In genomic region chr3:173025941-173026340, GRCh38 we compare ENCODE assay signal across 1 cellular context.
A peak's percentile ranks its signal among the peaks of the same experiment; 100 is the strongest.
TF ChIP-seq lines count a peak whose summit lies in the region.

No MANE protein-coding gene starts in this region.

TF ChIP-seq in K562, 482 proteins besides CTCF, POLR2A, EP300 and RAD21 (continued from another document and continues in another):
- TF ChIP-seq ZNF609 (CRISPR knock-in tag; IDR thresholded peaks at IDR 0.05; ENCODE audit: borderline replicate concordance) (no peak), RHOXF2B (CRISPR knock-in tag; conservative IDR thresholded peaks at IDR 0.05) (no peak), ELF4 (CRISPR knock-in tag; IDR thresholded peaks at IDR 0.05) (no peak), CEBPZ (IDR thresholded peaks at IDR 0.05; ENCODE audit: borderline replicate concordance, low read depth, low read length) (no peak), MLLT1 (IDR thresholded peaks at IDR 0.05) (no peak), CHAMP1 (IDR thresholded peaks at IDR 0.05) (peak; percentile 84), EHMT2 (IDR thresholded peaks at IDR 0.05) (0 out of 2 replicates have a peak, but pooled peaks have one; percentile 38), CEBPB (tag; IDR thresholded peaks at IDR 0.05) (no peak), TEAD1 (CRISPR knock-in tag; IDR thresholded peaks at IDR 0.05) (no peak), L3MBTL2 (IDR thresholded peaks at IDR 0.05) (peak; percentile 48; the same call in 1 of the 2 replicates), YY1 (IDR thresholded peaks at IDR 0.05; ENCODE audit: borderline replicate concordance in 1 of 3, control insufficient read depth in 1 of 3, extremely low read depth in 1 of 3, insufficient read depth in 3 of 3, insufficient read length in 1 of 3, insufficient replicate concordance in 2 of 3, low read depth in 1 of 3, low read length in 2 of 3) (no peak), NRF1 (conservative IDR thresholded peaks at IDR 0.05 in 1 of 2, IDR thresholded peaks at IDR 0.05 in 1 of 2) (peak; percentile 30 to 44; a peak in 1 of 4 replicates), ARID1B (IDR thresholded peaks at IDR 0.05) (peak; percentile 34; the same call in 1 of the 2 replicates), CBX3 (IDR thresholded peaks at IDR 0.05; ENCODE audit: borderline replicate concordance in 1 of 2, low read length in 2 of 2) (peak in 1 of 2 experiments; percentile 72; a peak in 1 of 3 replicates), CBFA2T2 (conservative IDR thresholded peaks at IDR 0.05) (no peak), ZBED1 (IDR thresholded peaks at IDR 0.05) (no peak), SOX6 (IDR thresholded peaks at IDR 0.05) (0 out of 2 replicates have a peak, but pooled peaks have one; percentile 15), CXXC5 (CRISPR knock-in tag; IDR thresholded peaks at IDR 0.05) (peak; percentile 48), USF1 (CRISPR knock-in tag; IDR thresholded peaks at IDR 0.05) (no peak), E2F4 (CRISPR knock-in tag; IDR thresholded peaks at IDR 0.05; ENCODE audit: low read depth) (no peak), TEAD4 (IDR thresholded peaks at IDR 0.05; ENCODE audit: low read length) (peak; percentile 37; the same call in 1 of the 2 replicates), TEAD4 (CRISPR knock-in tag; IDR thresholded peaks at IDR 0.05; ENCODE audit: borderline replicate concordance) (no peak), WHSC1 (IDR thresholded peaks at IDR 0.05; ENCODE audit: low read length) (no peak), NR2C2 (CRISPR knock-in tag; IDR thresholded peaks at IDR 0.05) (no peak), NR2C2 (tag; IDR thresholded peaks at IDR 0.05) (no peak), GTF2E2 (tag; IDR thresholded peaks at IDR 0.05) (no peak), GATA2 (CRISPR knock-in tag; IDR thresholded peaks at IDR 0.05) (0 out of 2 replicates have a peak, but pooled peaks have one; percentile 13), FOXA3 (CRISPR knock-in tag; conservative IDR thresholded peaks at IDR 0.05 in 1 of 2, IDR thresholded peaks at IDR 0.05 in 1 of 2) (no peak), MYBL2 (IDR thresholded peaks at IDR 0.05; ENCODE audit: low read depth) (peak; percentile 64; the same call in 1 of the 2 replicates), MYBL2 (CRISPR knock-in tag; IDR thresholded peaks at IDR 0.05; ENCODE audit: borderline replicate concordance) (no peak), ZBTB40 (IDR thresholded peaks at IDR 0.05) (peak; percentile 72), ZBTB40 (CRISPR knock-in tag; IDR thresholded peaks at IDR 0.05) (no peak), FOXM1 (IDR thresholded peaks at IDR 0.05; ENCODE audit: low read depth) (peak; percentile 69; the same call in 1 of the 2 replicates), FOXM1 (CRISPR knock-in tag; IDR thresholded peaks at IDR 0.05; ENCODE audit: low read depth) (no peak), MXI1 (IDR thresholded peaks at IDR 0.05; ENCODE audit: low read depth, low read length) (no peak)
